1 cellular context compared by ENCODE assay signal in the genomic region with DNA sequence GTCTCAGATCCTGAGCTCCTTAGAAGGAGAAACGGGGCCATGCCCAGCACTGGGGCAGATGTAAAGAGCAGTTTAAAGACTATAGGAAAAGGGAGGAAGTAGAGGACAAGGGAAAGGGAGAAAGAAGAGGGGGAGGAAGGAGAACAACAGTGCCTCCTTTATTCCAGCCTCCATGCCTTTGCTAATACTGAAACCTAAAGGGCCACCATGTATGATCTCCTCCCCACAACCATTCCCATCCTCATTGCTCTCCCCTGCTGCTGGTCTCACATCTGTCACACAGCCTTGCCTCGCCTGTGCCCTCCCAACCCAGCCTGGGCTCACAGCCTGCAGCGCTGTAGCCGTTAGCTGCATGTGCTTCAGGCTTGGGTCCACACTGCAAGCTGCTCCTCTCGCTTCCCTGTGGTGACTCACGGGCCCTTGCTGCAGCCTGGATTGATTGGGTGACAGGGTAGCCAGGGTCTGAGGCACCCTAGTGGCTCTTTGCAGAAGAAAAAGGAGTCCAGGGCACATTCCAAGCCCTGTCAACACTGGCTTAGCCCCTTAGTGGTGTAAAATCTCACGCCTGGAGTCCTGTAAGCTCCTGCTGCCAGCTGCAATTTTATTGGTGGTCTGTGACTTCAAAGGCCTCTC.
TF ChIP-seq lines count a peak whose summit lies in the region.

No MANE protein-coding gene starts in this region.

TF ChIP-seq in GM23338, 12 proteins besides CTCF, POLR2A, EP300 and RAD21 (continued from another document):
- TF ChIP-seq, protein P1, sequence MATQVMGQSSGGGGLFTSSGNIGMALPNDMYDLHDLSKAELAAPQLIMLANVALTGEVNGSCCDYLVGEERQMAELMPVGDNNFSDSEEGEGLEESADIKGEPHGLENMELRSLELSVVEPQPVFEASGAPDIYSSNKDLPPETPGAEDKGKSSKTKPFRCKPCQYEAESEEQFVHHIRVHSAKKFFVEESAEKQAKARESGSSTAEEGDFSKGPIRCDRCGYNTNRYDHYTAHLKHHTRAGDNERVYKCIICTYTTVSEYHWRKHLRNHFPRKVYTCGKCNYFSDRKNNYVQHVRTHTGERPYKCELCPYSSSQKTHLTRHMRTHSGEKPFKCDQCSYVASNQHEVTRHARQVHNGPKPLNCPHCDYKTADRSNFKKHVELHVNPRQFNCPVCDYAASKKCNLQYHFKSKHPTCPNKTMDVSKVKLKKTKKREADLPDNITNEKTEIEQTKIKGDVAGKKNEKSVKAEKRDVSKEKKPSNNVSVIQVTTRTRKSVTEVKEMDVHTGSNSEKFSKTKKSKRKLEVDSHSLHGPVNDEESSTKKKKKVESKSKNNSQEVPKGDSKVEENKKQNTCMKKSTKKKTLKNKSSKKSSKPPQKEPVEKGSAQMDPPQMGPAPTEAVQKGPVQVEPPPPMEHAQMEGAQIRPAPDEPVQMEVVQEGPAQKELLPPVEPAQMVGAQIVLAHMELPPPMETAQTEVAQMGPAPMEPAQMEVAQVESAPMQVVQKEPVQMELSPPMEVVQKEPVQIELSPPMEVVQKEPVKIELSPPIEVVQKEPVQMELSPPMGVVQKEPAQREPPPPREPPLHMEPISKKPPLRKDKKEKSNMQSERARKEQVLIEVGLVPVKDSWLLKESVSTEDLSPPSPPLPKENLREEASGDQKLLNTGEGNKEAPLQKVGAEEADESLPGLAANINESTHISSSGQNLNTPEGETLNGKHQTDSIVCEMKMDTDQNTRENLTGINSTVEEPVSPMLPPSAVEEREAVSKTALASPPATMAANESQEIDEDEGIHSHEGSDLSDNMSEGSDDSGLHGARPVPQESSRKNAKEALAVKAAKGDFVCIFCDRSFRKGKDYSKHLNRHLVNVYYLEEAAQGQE (IDR thresholded peaks at IDR 0.05; ENCODE audit: unreplicated experiment) = no peak
- TF ChIP-seq NANOG (IDR thresholded peaks at IDR 0.05; ENCODE audit: borderline replicate concordance) = no peak
- no peak for TF ChIP-seq EZH2phosphoT487 (IDR thresholded peaks at IDR 0.05; ENCODE audit: unreplicated experiment)
- TF ChIP-seq STAT1 (IDR thresholded peaks at IDR 0.05; ENCODE audit: unreplicated experiment) = no peak
TF ChIP-seq in GM23338: peak in this region for 0.
